Comparison of ENCODE assay signal across 9 cellular contexts in genomic region chr10:91253300-91253699, GRCh38.
"Had no signal": no experiment of that assay in that cellular context is flagged by ENCODE, and none has a peak within 500 bp of the region (broad histone marks: within the 10 kb centered on the region; RNA-seq: fewer than 3 reads in every experiment).

No MANE protein-coding gene starts in this region.

- FAIRE-seq: HepG2 had no signal

- H3K4me3 Mint-ChIP-seq: HFFc6, IgD-negative memory B cell had no signal

- H3K4me3 ChIP-seq: GM23248, HAP-1 had no signal

- ATAC-seq: HCT116, HepG2 had no signal

- H3K4me1 ChIP-seq: HAP-1 had no signal

- H3K27ac Mint-ChIP-seq: HFFc6 had no signal

- DNase-seq: GM23248, GOT3, HFFc6, KBM-7 had no signal

- H3K9ac ChIP-seq: GM23248 had no signal

- H2AFZ ChIP-seq: GM23248 had no signal

- H3K27me3 Mint-ChIP-seq: IgD-negative memory B cell had no signal

- H3K27ac ChIP-seq: GM23248, HL-60 had no signal

- H3K9me3 ChIP-seq: HAP-1 had no signal

- H3K9me3 Mint-ChIP-seq: HFFc6, IgD-negative memory B cell had no signal
